ENCODE assay signal across 8 cellular contexts in genomic region chr15:64897345-64897985, GRCh38. TPM values are rescaled to one million over a fixed set of nuclear protein-coding genes. Genes with fewer than 3 reads are reported as not detected.
DNase-seq lines count a peak whose midpoint lies in the region; ATAC-seq and FAIRE-seq lines count a peak whose summit lies in the region.

No MANE protein-coding gene starts in this region.

- DNase-seq in LoVo (ENCODE audit: low spot score) (peak; percentile 25), adipocyte (ENCODE audit: low read depth) (peak; percentile 77), immature natural killer cell (no peak), frontal cortex (ENCODE audit: low spot score in 2 of 2) (no peak)
- no peak for DNase-seq in activated CD8-positive, alpha-beta memory T cell treated with anti-CD3 and anti-CD28 coated beads, Interleukin-2, amount 50 U/mL, for 4 hours

- peaks cover 0 to 4% (median 4%) of the 10 kb centered on the region in 3 donors for H3K36me3 Mint-ChIP-seq in immature natural killer cell

- H3K9me3 ChIP-seq in adipocyte (ENCODE audit: control insufficient read depth, low read length) (peaks cover 14% of the 10 kb centered on the region), stomach smooth muscle (ENCODE audit: control insufficient read depth in 2 of 2, low read length in 2 of 2) (peaks cover 5 to 6% of the 10 kb centered on the region in 2 donors)

- H3K4me1 ChIP-seq in adipocyte (ENCODE audit: control insufficient read depth, insufficient read depth, low read length) (peaks cover 64% of the 10 kb centered on the region), stomach smooth muscle (ENCODE audit: control insufficient read depth, insufficient read depth, low read length) (peaks cover 32% of the 10 kb centered on the region)

- no peak for FAIRE-seq in frontal cortex (lab: Jason Lieb, UNC)

- peak overlapping the region in 5 of 6 donors; percentile 17 to 99 (median 45) for H3K27ac Mint-ChIP-seq in immature natural killer cell

- H3K4me3 Mint-ChIP-seq in immature natural killer cell = peak overlapping the region in 1 of 5 donors; percentile 30

- ATAC-seq in HG03196 (IDR thresholded peaks at IDR 0.05; ENCODE audit: unreplicated experiment) = no peak
- no peak for ATAC-seq in HG02852 (IDR thresholded peaks at IDR 0.05; ENCODE audit: unreplicated experiment)

- H3K27ac ChIP-seq in stomach smooth muscle (ENCODE audit: low read length) = peak overlapping the region; percentile 24

- H3K9ac ChIP-seq in adipocyte (ENCODE audit: low read length) (peak overlapping the region; percentile 86), stomach smooth muscle (ENCODE audit: low read length in 2 of 2) (no peak overlapping the region)

- H3K27me3 ChIP-seq in adipocyte (replicated peaks; ENCODE audit: control insufficient read depth, insufficient read depth, low read length) (no peaks in the 10 kb centered on the region), stomach smooth muscle (ENCODE audit: control insufficient read depth in 1 of 2, insufficient read depth in 2 of 2, low read length in 2 of 2) (no peaks in the 10 kb centered on the region)

- peaks cover 0 to 3% (median 0%) of the 10 kb centered on the region in 6 donors for H3K9me3 Mint-ChIP-seq in immature natural killer cell

- H3K4me3 ChIP-seq in adipocyte (ENCODE audit: low read length) = no peak overlapping the region
- no peak overlapping the region for H3K4me3 ChIP-seq in stomach smooth muscle (ENCODE audit: low read length in 2 of 2)

- H3K36me3 ChIP-seq in adipocyte (ENCODE audit: control insufficient read depth, insufficient read depth, low read length, severe bottlenecking) = no peaks in the 10 kb centered on the region
- H3K36me3 ChIP-seq in stomach smooth muscle (ENCODE audit: control insufficient read depth in 2 of 2, insufficient read depth in 2 of 2, low read length in 2 of 2) = no peaks in the 10 kb centered on the region

- H3K4me1 Mint-ChIP-seq in immature natural killer cell = peaks cover 67 to 71% of the 10 kb centered on the region in 2 donors

- peaks cover 13 to 19% (median 14%) of the 10 kb centered on the region in 3 donors for H3K27me3 Mint-ChIP-seq in immature natural killer cell (ENCODE audit: low read depth in 3 of 3)

RNA-seq across cellular contexts. Expression of gene ANKDD1A, which starts 14.2 kb away (rescaled TPM):
- 1 to 10 TPM; 1.5 to 3.1 (median 2.3) TPM for polyA plus RNA-seq in immature natural killer cell
- 13.9 TPM for total RNA-seq in frontal cortex

RNA-seq across cellular contexts. Expression of gene PLEKHO2, which starts 55.8 kb away (rescaled TPM):
- 100 to 1,000 TPM in 1 of 3 donors, 10 to 100 TPM in 2; 37.1 to 104 (median 49.3) TPM for polyA plus RNA-seq in immature natural killer cell
- 4.5 TPM for total RNA-seq in frontal cortex

Comparison
In these comparisons a context has a peak if more than half of its experiments do, and no peak if none do; other contexts are left out.
1. DNase-seq: peak in LoVo (single experiment) and adipocyte (single experiment); none in immature natural killer cell (0 of 3), frontal cortex (0 of 2) and activated CD8-positive, alpha-beta memory T cell treated with anti-CD3 and anti-CD28 coated beads, Interleukin-2, amount 50 U/mL, for 4 hours (single experiment).